ENCODE assay signal across 16 cellular contexts in the genomic region with DNA sequence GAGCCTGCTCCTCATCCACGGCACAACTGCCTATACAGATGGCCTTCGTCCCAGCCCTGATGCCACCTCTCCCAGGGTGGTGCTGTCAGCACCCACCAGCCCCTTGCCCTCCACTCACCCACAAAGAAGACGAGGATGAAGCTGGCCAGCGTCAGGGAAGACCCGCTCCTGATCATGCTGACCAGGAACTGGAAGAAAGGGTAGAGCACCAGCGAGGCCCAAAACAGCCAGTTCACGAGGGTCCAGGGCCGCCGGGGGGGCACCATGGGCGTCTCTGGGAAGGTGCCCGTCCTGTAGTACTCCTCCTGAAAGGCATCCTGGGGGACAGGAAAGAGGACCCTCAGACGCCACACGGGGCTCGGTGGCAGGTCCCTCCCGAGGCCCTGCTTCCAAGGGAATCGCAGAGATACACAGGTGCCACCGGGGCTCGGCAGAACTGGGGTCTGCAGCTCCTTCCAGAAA.
DNase-seq lines count a peak whose midpoint lies in the region; ATAC-seq, FAIRE-seq and TF ChIP-seq lines count a peak whose summit lies in the region.
"Had no signal": no experiment of that assay in that cellular context is flagged by ENCODE, and none has a peak within 500 bp of the region (broad histone marks: within the 10 kb centered on the region; RNA-seq: fewer than 3 reads in every experiment).

No MANE protein-coding gene starts in this region.

- BruUV-seq in K562 (replicated peaks; lab: Mats Ljungman, UMichigan) = no TSS peak

- H3K4me1 ChIP-seq in right atrium auricular region = no peaks in the 10 kb centered on the region
- peaks cover 0 to 10% (median 0%) of the 10 kb centered on the region in 12 donors for H3K4me1 ChIP-seq in heart left ventricle
- peaks cover 4 to 31% of the 10 kb centered on the region in 2 experiments; a peak in 3 of 5 replicates for H3K4me1 ChIP-seq in K562 (replicated peaks in 1 of 2; ENCODE audit: control insufficient read depth in 2 of 2, insufficient read depth in 2 of 2, low read length in 2 of 2)
- H3K4me1 ChIP-seq in trophoblast cell (ENCODE audit: control insufficient read depth in 1 of 2, insufficient read depth in 2 of 2, low read length in 2 of 2) = no peaks in the 10 kb centered on the region

- POLR2A ChIA-PET in K562 (lab: Yijun Ruan, JAX) = interaction anchor here (0.9 to 1.6 kb wide), 3 partner anchors 11 to 207 kb away, joined by 3 to 5 read pairs (median 3); no protein-coding TSS in a partner anchor

- WGBS in heart left ventricle, 4 donors = 75 to 96% (median 93%) methylated on average over 10 to 18 of the region's 18 CpGs
- 70% methylated on average over 18 of the region's 18 CpGs for WGBS in K562 (ENCODE audit: insufficient coverage, low coverage, missing lambda C conversion rate)
- WGBS in trophoblast cell (ENCODE audit: extremely low coverage, insufficient coverage, insufficient read length) = no CpG with 5 or more reads among the region's 18 CpGs

- TF ChIP-seq POLR2A in heart left ventricle (IDR thresholded peaks at IDR 0.05) (no peak), K562 (conservative IDR thresholded peaks at IDR 0.05) (no peak)

- no peaks in the 10 kb centered on the region for H4K20me1 ChIP-seq in K562 (replicated peaks; ENCODE audit: control insufficient read depth, insufficient read depth, low read length)

- H2AK5ac ChIP-seq in trophoblast cell (ENCODE audit: low read length) = no peak overlapping the region

- H2AFZ ChIP-seq in K562 (ENCODE audit: low read depth, low read length) = no peak overlapping the region
- no peak overlapping the region for H2AFZ ChIP-seq in trophoblast cell (ENCODE audit: insufficient read depth, low read length, poor library complexity)

- no peak overlapping the region for H3K27ac ChIP-seq in right atrium auricular region
- H3K27ac ChIP-seq in heart left ventricle = no peak overlapping the region
- no peak overlapping the region for H3K27ac ChIP-seq in K562 (ENCODE audit: extremely low read depth, low read depth, low read length)
- peak overlapping the region; percentile 79 for H3K27ac ChIP-seq in temporal lobe (ENCODE audit: low read depth, low read length)
- H3K27ac ChIP-seq in trophoblast cell (ENCODE audit: low read depth, low read length) = no peak overlapping the region
- H3K27ac ChIP-seq: SJSA1 had no signal

- FAIRE-seq in K562 (lab: Jason Lieb, UNC) = no peak

- H4K91ac ChIP-seq in trophoblast cell (ENCODE audit: low read depth, low read length) = no peak overlapping the region

- H3K4me3 ChIP-seq in right atrium auricular region = no peak overlapping the region
- H3K4me3 ChIP-seq in heart left ventricle = no peak overlapping the region
- H3K4me3 ChIP-seq in K562 = no peak overlapping the region
- H3K4me3 ChIP-seq in trophoblast cell (ENCODE audit: low read depth, low read length) = no peak overlapping the region
- H3K4me3 ChIP-seq: SJSA1 had no signal

- H3K23ac ChIP-seq in trophoblast cell (ENCODE audit: low read length) = no peak overlapping the region

- no peaks in the 10 kb centered on the region for H3K9me3 ChIP-seq in right atrium auricular region
- H3K9me3 ChIP-seq in heart left ventricle = no peaks in the 10 kb centered on the region
- no peaks in the 10 kb centered on the region for H3K9me3 ChIP-seq in K562 (replicated peaks; ENCODE audit: control insufficient read depth, insufficient read depth, low read depth, low read length)
- H3K9me3 ChIP-seq in trophoblast cell (ENCODE audit: insufficient read depth, low read depth, low read length) = no peaks in the 10 kb centered on the region
- H3K9me3 ChIP-seq: SJSA1 had no signal

- no peak overlapping the region for H2BK120ac ChIP-seq in trophoblast cell (ENCODE audit: insufficient read depth, low read length, poor library complexity)

- no peak overlapping the region for H2BK12ac ChIP-seq in trophoblast cell (ENCODE audit: low read length)

- in situ Hi-C loops in K562 (cut with MboI) = no loop called here

- peaks cover 11% of the 10 kb centered on the region for H3K4me1 Mint-ChIP-seq in endothelial cell (ENCODE audit: unreplicated experiment)

- H3K14ac ChIP-seq in trophoblast cell (ENCODE audit: low read length) = no peak overlapping the region

- DNase-seq in right atrium auricular region (ENCODE audit: low spot score) (peak; percentile 18), heart left ventricle (no peak), K562 (ENCODE audit: extremely low read depth in 1 of 4, low spot score in 3 of 4) (no peak), endothelial cell (ENCODE audit: low spot score) (no peak), trophoblast cell (no peak)
- no peak for DNase-seq in stimulated activated CD4-positive, alpha-beta T cell treated with anti-CD3 and anti-CD28 coated beads, Interleukin-2, amount 100 ng/mL, for 24 hours
- DNase-seq: AML-193, EL, GOT3, NCI-H1105 treated with DMSO at 0.1 percent for 48 hours, NCI-H2081 treated with DMSO at 0.1 percent for 48 hours, OCI-M1 had no signal

- H3K9ac ChIP-seq in K562 (ENCODE audit: insufficient read depth in 1 of 2, low read depth in 2 of 2, low read length in 2 of 2) = peak overlapping the region in 1 of 2 experiments; percentile 77; a peak in 2 of 4 replicates
- no peak overlapping the region for H3K9ac ChIP-seq in trophoblast cell (ENCODE audit: low read length)

- no peak overlapping the region for H4K8ac ChIP-seq in trophoblast cell (ENCODE audit: low read depth, low read length)

- intact Hi-C loops in heart left ventricle (cut with DNase I) = no loop called here
- intact Hi-C loops in K562 (cut with micrococcal nuclease) = no loop called here

- peaks cover 15% of the 10 kb centered on the region for H3K36me3 ChIP-seq in right atrium auricular region
- peaks cover 0 to 33% (median 15%) of the 10 kb centered on the region in 9 donors for H3K36me3 ChIP-seq in heart left ventricle
- no peaks in the 10 kb centered on the region for H3K36me3 ChIP-seq in K562 (ENCODE audit: control insufficient read depth, insufficient read depth, low read length)
- peaks cover 49 to 59% of the 10 kb centered on the region in 2 experiments for H3K36me3 ChIP-seq in trophoblast cell (ENCODE audit: control insufficient read depth in 1 of 2, insufficient read depth in 2 of 2, low read length in 2 of 2)

- H3K9me1 ChIP-seq in K562 (ENCODE audit: control insufficient read depth, insufficient read depth, low read length) = no peaks in the 10 kb centered on the region

- H3K79me1 ChIP-seq in trophoblast cell (ENCODE audit: low read length) = no peaks in the 10 kb centered on the region

- H2BK5ac ChIP-seq in trophoblast cell (ENCODE audit: low read depth, low read length, poor library complexity) = no peak overlapping the region

- no peak for TF ChIP-seq EP300 in K562 (IDR thresholded peaks at IDR 0.05; ENCODE audit: low read length)

- H3K9me3 Mint-ChIP-seq in endothelial cell (ENCODE audit: unreplicated experiment) = no peaks in the 10 kb centered on the region

- H3K4ac ChIP-seq in trophoblast cell (ENCODE audit: low read depth, low read length) = no peak overlapping the region

- H3K36me3 Mint-ChIP-seq in endothelial cell (ENCODE audit: low read depth, unreplicated experiment) = peaks cover 45% of the 10 kb centered on the region

- H4K12ac ChIP-seq in trophoblast cell (ENCODE audit: low read depth, low read length) = no peak overlapping the region

- H3K18ac ChIP-seq in trophoblast cell (ENCODE audit: low read length) = no peak overlapping the region

- no peak overlapping the region for H3K4me3 Mint-ChIP-seq in endothelial cell (ENCODE audit: unreplicated experiment)
- H3K4me3 Mint-ChIP-seq: CD14-positive monocyte had no signal

- no peaks in the 10 kb centered on the region for H3K79me2 ChIP-seq in K562 (ENCODE audit: control insufficient read depth, insufficient read depth, low read length)
- H3K79me2 ChIP-seq in trophoblast cell (ENCODE audit: control insufficient read depth, insufficient read depth, low read length, poor library complexity) = no peaks in the 10 kb centered on the region

- H3K27me3 ChIP-seq in right atrium auricular region = no peaks in the 10 kb centered on the region
- no peaks in the 10 kb centered on the region for H3K27me3 ChIP-seq in heart left ventricle
- H3K27me3 ChIP-seq in K562 (ENCODE audit: control insufficient read depth in 2 of 2, insufficient read depth in 2 of 2, low read length in 2 of 2) = no peaks in the 10 kb centered on the region
- no peaks in the 10 kb centered on the region for H3K27me3 ChIP-seq in trophoblast cell (ENCODE audit: insufficient read depth, low read length)
- H3K27me3 ChIP-seq: SJSA1 had no signal

- H3K27me3 Mint-ChIP-seq in endothelial cell (ENCODE audit: unreplicated experiment) = peaks cover 16% of the 10 kb centered on the region

- TF ChIP-seq RAD21 in K562 (CRISPR knock-in tag; conservative IDR thresholded peaks at IDR 0.05 in 1 of 2, IDR thresholded peaks at IDR 0.05 in 1 of 2) = no peak

- TF ChIP-seq CTCF in right atrium auricular region (IDR thresholded peaks at IDR 0.05) (no peak), heart left ventricle (IDR thresholded peaks at IDR 0.05) (no peak), K562 (IDR thresholded peaks at IDR 0.05 in 2 of 3, conservative IDR thresholded peaks at IDR 0.05 in 1 of 3; ENCODE audit: insufficient read depth in 2 of 3, low read depth in 1 of 3, low read length in 3 of 3) (no peak), endothelial cell (IDR thresholded peaks at IDR 0.05; ENCODE audit: unreplicated experiment) (no peak)

- H3K4me2 ChIP-seq in K562 (ENCODE audit: insufficient read depth, low read length) = no peak overlapping the region
- H3K4me2 ChIP-seq in trophoblast cell (ENCODE audit: low read length) = no peak overlapping the region

- H3K27ac Mint-ChIP-seq in endothelial cell (ENCODE audit: unreplicated experiment) = peak overlapping the region; percentile 42

- ATAC-seq in heart left ventricle (no peak), K562 (no peak), GM21367 (IDR thresholded peaks at IDR 0.05; ENCODE audit: unreplicated experiment) (no peak)

- CTCF ChIA-PET in K562 (lab: Yijun Ruan, JAX; ENCODE audit: low intra/inter-chr PET ratio) = no interaction called here

TF ChIP-seq in K562, 482 proteins besides CTCF, POLR2A, EP300 and RAD21:
- TF ChIP-seq KAT7 (CRISPR knock-in tag; IDR thresholded peaks at IDR 0.05; ENCODE audit: borderline replicate concordance) (0 out of 2 replicates have a peak, but pooled peaks have one; percentile 48), RHOXF2B (CRISPR knock-in tag; conservative IDR thresholded peaks at IDR 0.05) (no peak)
